Comparison of ENCODE assay signal across 39 cellular contexts in the genomic region with DNA sequence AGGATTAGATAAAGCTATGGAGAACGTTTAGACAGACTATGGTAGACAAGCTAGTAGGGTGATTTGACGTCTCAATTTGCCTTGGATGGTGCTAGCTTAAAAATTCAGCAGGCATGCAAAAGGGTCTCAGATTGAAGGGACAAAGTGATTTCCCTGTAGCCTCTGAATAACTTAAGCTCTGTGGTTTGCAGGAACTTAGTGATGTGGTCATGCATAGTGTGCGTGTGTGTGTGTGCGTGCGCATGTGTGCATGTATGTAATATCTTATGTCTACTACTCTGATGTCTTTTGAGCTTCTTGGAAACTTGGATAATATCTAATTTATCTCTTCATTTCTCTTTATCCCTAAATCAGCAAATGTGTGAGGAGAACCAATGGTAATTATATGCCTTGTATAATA.
"Had no signal": no experiment of that assay in that cellular context is flagged by ENCODE, and none has a peak within 500 bp of the region (broad histone marks: within the 10 kb centered on the region; RNA-seq: fewer than 3 reads in every experiment).

No MANE protein-coding gene starts in this region.

- H3K9me3 Mint-ChIP-seq: activated naive CD4-positive, alpha-beta T cell treated with anti-CD3 and anti-CD28 coated beads for 36 hours; activated naive CD4-positive, alpha-beta T cell treated with anti-CD3 and anti-CD28 coated beads, Interleukin-2, amount 10 ng/mL, durations not matched to agents 7 days and 5 days; activated naive CD8-positive, alpha-beta T cell treated with anti-CD3 and anti-CD28 coated beads for 36 hours; activated naive CD8-positive, alpha-beta T cell treated with anti-CD3 and anti-CD28 coated beads, Interleukin-2, amount 10 ng/mL, durations not matched to agents 7 days and 5 days; activated naive CD8-positive, alpha-beta T cell treated with anti-CD3 and anti-CD28 coated beads, Interleukin-2, amount 50 U/mL, for 24 hours; activated T-cell treated with anti-CD3 and anti-CD28 coated beads, Interleukin-2, amount 50 U/mL, for 24 hours; activated T-cell treated with anti-CD3 and anti-CD28 coated beads, Interleukin-2, amount 50 U/mL, for 4 hours; activated T-helper 1 cell treated with anti-CD3 and anti-CD28 coated beads, Interleukin-12 subunit alpha, Interleukin-12 subunit beta, Interleukin-2, Interleukin-4 antibody, amounts not matched to agents 30 ng/mL and 10 ng/mL and 1 ng/mL, durations not matched to agents 14 hours and 24 hours and 36 hours; activated T-helper 17 cell treated with anti-CD3 and anti-CD28 coated beads, Interleukin-2, amount 50 U/mL, for 72 hours; activated T-helper 2 cell treated with anti-CD3 and anti-CD28 coated beads, Interferon-gamma antibody, Interleukin-2, Interleukin-4, amounts not matched to agents 10 μg/mL and 5 μg/mL and 100 μg/mL, durations not matched to agents 14 hours and 24 hours and 36 hours; central memory CD8-positive, alpha-beta T cell had no signal

- H3K27me3 ChIP-seq: adrenal gland, ascending aorta, body of pancreas, brain microvascular endothelial cell, breast epithelium, cardiac muscle cell had no signal

- H3K36me3 Mint-ChIP-seq: activated naive CD4-positive, alpha-beta T cell treated with anti-CD3 and anti-CD28 coated beads, Interleukin-2, amount 10 ng/mL, durations not matched to agents 7 days and 5 days; activated naive CD4-positive, alpha-beta T cell treated with anti-CD3 and anti-CD28 coated beads, Interleukin-2, amount 50 U/mL, for 24 hours; activated naive CD4-positive, alpha-beta T cell treated with anti-CD3 and anti-CD28 coated beads, Interleukin-2, amount 50 U/mL, for 72 hours; activated naive CD8-positive, alpha-beta T cell; activated naive CD8-positive, alpha-beta T cell treated with anti-CD3 and anti-CD28 coated beads for 36 hours; activated naive CD8-positive, alpha-beta T cell treated with anti-CD3 and anti-CD28 coated beads, Interleukin-2, amount 10 ng/mL, durations not matched to agents 7 days and 5 days; brain had no signal

- H3K4me3 ChIP-seq: adrenal gland, ascending aorta, body of pancreas, breast epithelium, cardiac muscle cell had no signal

- H3K36me3 ChIP-seq: adrenal gland, ascending aorta, brain microvascular endothelial cell, breast epithelium, cardiac muscle cell had no signal

- H3K27ac Mint-ChIP-seq: activated naive CD4-positive, alpha-beta T cell treated with anti-CD3 and anti-CD28 coated beads for 36 hours; activated naive CD4-positive, alpha-beta T cell treated with anti-CD3 and anti-CD28 coated beads, Interleukin-2, amount 10 ng/mL, durations not matched to agents 7 days and 5 days; activated naive CD4-positive, alpha-beta T cell treated with anti-CD3 and anti-CD28 coated beads, Interleukin-2, amount 50 U/mL, for 24 hours; activated naive CD4-positive, alpha-beta T cell treated with anti-CD3 and anti-CD28 coated beads, Interleukin-2, amount 50 U/mL, for 72 hours; activated naive CD8-positive, alpha-beta T cell; activated naive CD8-positive, alpha-beta T cell treated with anti-CD3 and anti-CD28 coated beads for 36 hours; activated naive CD8-positive, alpha-beta T cell treated with anti-CD3 and anti-CD28 coated beads, Interleukin-2, amount 10 ng/mL, durations not matched to agents 7 days and 5 days; activated naive CD8-positive, alpha-beta T cell treated with anti-CD3 and anti-CD28 coated beads, Interleukin-2, amount 50 U/mL, for 24 hours; activated T-cell treated with anti-CD3 and anti-CD28 coated beads, Interleukin-2, amount 50 U/mL, for 24 hours; activated T-cell treated with anti-CD3 and anti-CD28 coated beads, Interleukin-2, amount 50 U/mL, for 72 hours; activated T-helper 1 cell treated with anti-CD3 and anti-CD28 coated beads, Interleukin-12 subunit alpha, Interleukin-12 subunit beta, Interleukin-2, Interleukin-4 antibody, amounts not matched to agents 30 ng/mL and 10 ng/mL and 1 ng/mL, durations not matched to agents 14 hours and 24 hours and 36 hours; activated T-helper 17 cell treated with anti-CD3 and anti-CD28 coated beads, Interleukin-2, amount 50 U/mL, for 72 hours; activated T-helper 2 cell treated with anti-CD3 and anti-CD28 coated beads, Interferon-gamma antibody, Interleukin-2, Interleukin-4, amounts not matched to agents 10 μg/mL and 5 μg/mL and 100 μg/mL, durations not matched to agents 14 hours and 24 hours and 36 hours had no signal

- H3K9me3 ChIP-seq: adrenal gland, ascending aorta, body of pancreas, breast epithelium had no signal

- H3K4me1 Mint-ChIP-seq: activated naive CD4-positive, alpha-beta T cell treated with anti-CD3 and anti-CD28 coated beads, Interleukin-2, amount 10 ng/mL, durations not matched to agents 7 days and 5 days; activated naive CD4-positive, alpha-beta T cell treated with anti-CD3 and anti-CD28 coated beads, Interleukin-2, amount 50 U/mL, for 24 hours; activated naive CD8-positive, alpha-beta T cell treated with anti-CD3 and anti-CD28 coated beads for 36 hours; activated naive CD8-positive, alpha-beta T cell treated with anti-CD3 and anti-CD28 coated beads, Interleukin-2, amount 10 ng/mL, durations not matched to agents 7 days and 5 days; activated naive CD8-positive, alpha-beta T cell treated with anti-CD3 and anti-CD28 coated beads, Interleukin-2, amount 50 U/mL, for 24 hours; activated T-helper 17 cell treated with anti-CD3 and anti-CD28 coated beads, Interleukin-2, amount 50 U/mL, for 72 hours; central memory CD8-positive, alpha-beta T cell had no signal

- H3K27me3 Mint-ChIP-seq: activated naive CD4-positive, alpha-beta T cell treated with anti-CD3 and anti-CD28 coated beads, Interleukin-2, amount 10 ng/mL, durations not matched to agents 7 days and 5 days; activated naive CD8-positive, alpha-beta T cell treated with anti-CD3 and anti-CD28 coated beads for 36 hours had no signal

- DNase-seq: activated effector memory CD4-positive, alpha-beta T cell treated with anti-CD3 and anti-CD28 coated beads, Interleukin-2, amount 50 U/mL, for 16 hours; activated effector memory CD4-positive, alpha-beta T cell treated with Interleukin-2 at 50 U/mL for 16 hours; activated gamma-delta T cell; activated gamma-delta T cell treated with Interleukin-2 at 50 U/mL for 16 hours; activated naive CD4-positive, alpha-beta T cell; activated naive CD4-positive, alpha-beta T cell treated with anti-CD3 and anti-CD28 coated beads for 36 hours; activated naive CD4-positive, alpha-beta T cell treated with anti-CD3 and anti-CD28 coated beads, Interleukin-2, amount 10 ng/mL, durations not matched to agents 7 days and 5 days; activated naive CD4-positive, alpha-beta T cell treated with anti-CD3 and anti-CD28 coated beads, Interleukin-2, amount 50 U/mL, for 16 hours; activated naive CD4-positive, alpha-beta T cell treated with Interleukin-2 at 50 U/mL for 16 hours; activated naive CD8-positive, alpha-beta T cell treated with anti-CD3 and anti-CD28 coated beads for 36 hours; activated naive CD8-positive, alpha-beta T cell treated with anti-CD3 and anti-CD28 coated beads, Interleukin-2, amount 10 ng/mL, durations not matched to agents 7 days and 5 days; activated naive CD8-positive, alpha-beta T cell treated with anti-CD3 and anti-CD28 coated beads, Interleukin-2, amount 50 U/mL, for 24 hours; activated T-cell treated with anti-CD3 and anti-CD28 coated beads, Interleukin-2, amount 50 U/mL, for 1 hour; activated T-cell treated with anti-CD3 and anti-CD28 coated beads, Interleukin-2, amount 50 U/mL, for 24 hours; activated T-cell treated with anti-CD3 and anti-CD28 coated beads, Interleukin-2, amount 50 U/mL, for 4 hours; activated T-cell treated with anti-CD3 and anti-CD28 coated beads, Interleukin-2, amount 50 U/mL, for 48 hours; activated T-cell treated with anti-CD3 and anti-CD28 coated beads, Interleukin-2, amount 50 U/mL, for 72 hours; adrenal gland; amniotic stem cell; amygdala; anterior cingulate cortex; aorta; body of pancreas; brain microvascular endothelial cell; caudate nucleus; cerebellar nuclear complex had no signal

- H3K4me3 Mint-ChIP-seq: activated naive CD4-positive, alpha-beta T cell treated with anti-CD3 and anti-CD28 coated beads for 36 hours; activated naive CD4-positive, alpha-beta T cell treated with anti-CD3 and anti-CD28 coated beads, Interleukin-2, amount 10 ng/mL, durations not matched to agents 7 days and 5 days; activated naive CD4-positive, alpha-beta T cell treated with anti-CD3 and anti-CD28 coated beads, Interleukin-2, amount 50 U/mL, for 24 hours; activated naive CD8-positive, alpha-beta T cell; activated naive CD8-positive, alpha-beta T cell treated with anti-CD3 and anti-CD28 coated beads for 36 hours; activated naive CD8-positive, alpha-beta T cell treated with anti-CD3 and anti-CD28 coated beads, Interleukin-2, amount 10 ng/mL, durations not matched to agents 7 days and 5 days; activated naive CD8-positive, alpha-beta T cell treated with anti-CD3 and anti-CD28 coated beads, Interleukin-2, amount 50 U/mL, for 24 hours; activated T-cell treated with anti-CD3 and anti-CD28 coated beads, Interleukin-2, amount 50 U/mL, for 24 hours; activated T-cell treated with anti-CD3 and anti-CD28 coated beads, Interleukin-2, amount 50 U/mL, for 4 hours; activated T-cell treated with anti-CD3 and anti-CD28 coated beads, Interleukin-2, amount 50 U/mL, for 72 hours; activated T-helper 1 cell treated with anti-CD3 and anti-CD28 coated beads, Interleukin-12 subunit alpha, Interleukin-12 subunit beta, Interleukin-2, Interleukin-4 antibody, amounts not matched to agents 30 ng/mL and 10 ng/mL and 1 ng/mL, durations not matched to agents 14 hours and 24 hours and 36 hours; activated T-helper 17 cell treated with anti-CD3 and anti-CD28 coated beads, Interleukin-2, amount 50 U/mL, for 72 hours; brain; central memory CD8-positive, alpha-beta T cell had no signal

- H3K27ac ChIP-seq: adrenal gland, ascending aorta, body of pancreas, brain microvascular endothelial cell, breast epithelium, cardiac muscle cell had no signal

- FAIRE-seq: astrocyte, bronchial epithelial cell had no signal

- ATAC-seq: activated naive CD4-positive, alpha-beta T cell treated with anti-CD3 and anti-CD28 coated beads, Interleukin-2, amount 50 U/mL, for 72 hours; activated naive CD8-positive, alpha-beta T cell treated with anti-CD3 and anti-CD28 coated beads, Interleukin-2, amount 50 U/mL, for 24 hours; activated T-cell treated with anti-CD3 and anti-CD28 coated beads, Interleukin-2, amount 50 U/mL, for 4 hours; activated T-cell treated with anti-CD3 and anti-CD28 coated beads, Interleukin-2, amount 50 U/mL, for 72 hours; activated T-helper 17 cell treated with anti-CD3 and anti-CD28 coated beads, Interleukin-2, amount 50 U/mL, for 72 hours; body of pancreas had no signal

- H3K4me1 ChIP-seq: adrenal gland, ascending aorta, body of pancreas, breast epithelium had no signal
